ENCODE assay signal across 12 cellular contexts in the genomic region with DNA sequence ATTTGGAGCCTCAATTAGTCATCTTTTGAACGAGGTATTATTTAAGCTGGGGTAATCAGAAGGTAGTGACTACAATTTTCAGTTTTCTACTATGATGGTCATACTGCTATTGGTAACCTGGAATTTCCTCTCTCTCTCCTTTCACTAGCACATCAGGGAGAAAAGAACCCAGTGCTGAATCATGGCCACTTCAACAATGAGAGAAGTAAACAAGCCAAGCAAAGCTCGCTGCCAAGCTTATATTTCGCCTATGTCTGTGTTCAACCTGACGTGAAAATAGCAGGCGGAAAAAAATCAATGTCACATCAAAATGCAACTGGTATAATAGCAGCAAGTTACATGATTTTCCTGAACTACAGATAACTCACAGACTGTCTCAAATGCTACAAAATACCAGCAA. TPM values are rescaled to one million over a fixed set of nuclear protein-coding genes. Genes with fewer than 3 reads are reported as not detected.
A peak's percentile ranks its signal among the peaks of the same experiment; 100 is the strongest.
DNase-seq lines count a peak whose midpoint lies in the region; ATAC-seq, FAIRE-seq and TF ChIP-seq lines count a peak whose summit lies in the region.
"Had no signal": no experiment of that assay in that cellular context is flagged by ENCODE, and none has a peak within 500 bp of the region (broad histone marks: within the 10 kb centered on the region; RNA-seq: fewer than 3 reads in every experiment).

No MANE protein-coding gene starts in this region.

- H3K36me3 Mint-ChIP-seq in GM23338 (ENCODE audit: low read depth): no peaks in the 10 kb centered on the region
- H3K36me3 Mint-ChIP-seq: CD4-positive, CD25-positive, alpha-beta regulatory T cell had no signal

- peaks cover 9% of the 10 kb centered on the region for H3K4me1 Mint-ChIP-seq in GM23338
- H3K4me1 Mint-ChIP-seq: CD4-positive, CD25-positive, alpha-beta regulatory T cell had no signal

- no peak for TF ChIP-seq POLR2A in endothelial cell of umbilical vein (IDR thresholded peaks at IDR 0.05; ENCODE audit: low read depth, low read length)

- no peaks in the 10 kb centered on the region for H4K20me1 ChIP-seq in endothelial cell of umbilical vein (replicated peaks; ENCODE audit: control insufficient read depth, extremely low read depth, insufficient read depth, low read length)
- H4K20me1 ChIP-seq in GM23338 (replicated peaks; ENCODE audit: insufficient read depth): no peaks in the 10 kb centered on the region

- H3K27ac Mint-ChIP-seq in GM23338: no peak overlapping the region
- H3K27ac Mint-ChIP-seq: CD4-positive, CD25-positive, alpha-beta regulatory T cell had no signal

- H3K36me3 ChIP-seq in endothelial cell of umbilical vein (ENCODE audit: control insufficient read depth in 2 of 2, extremely low read depth in 1 of 2, insufficient read depth in 2 of 2, low read length in 2 of 2): no peaks in the 10 kb centered on the region
- H3K36me3 ChIP-seq in parathyroid adenoma (ENCODE audit: control insufficient read depth, insufficient read depth, low read length): no peaks in the 10 kb centered on the region
- H3K36me3 ChIP-seq in GM23338 (ENCODE audit: insufficient read depth): no peaks in the 10 kb centered on the region
- H3K36me3 ChIP-seq in colonic mucosa: no peaks in the 10 kb centered on the region

- H3K9me2 ChIP-seq in GM23338 (ENCODE audit: insufficient read depth): 0 out of 2 replicates have a peak, but pooled peaks cover 8% of the 10 kb centered on the region

- H3K9me3 ChIP-seq in endothelial cell of umbilical vein (replicated peaks; ENCODE audit: control insufficient read depth, insufficient read depth, low read length) (no peaks in the 10 kb centered on the region), parathyroid adenoma (ENCODE audit: control insufficient read depth, low read length) (no peaks in the 10 kb centered on the region), colonic mucosa (no peaks in the 10 kb centered on the region)
- H3K9me3 ChIP-seq: right lobe of liver had no signal

- no TSS peak for BruUV-seq in endothelial cell of umbilical vein (replicated peaks; lab: Mats Ljungman, UMichigan)

- H3K9me3 Mint-ChIP-seq in GM23338: no peaks in the 10 kb centered on the region

- TF ChIP-seq CTCF in endothelial cell of umbilical vein (IDR thresholded peaks at IDR 0.05; ENCODE audit: extremely low read depth in 1 of 2, insufficient read depth in 1 of 2, low read depth in 1 of 2, low read length in 2 of 2): no peak
- no peak for TF ChIP-seq CTCF in parathyroid adenoma (IDR thresholded peaks at IDR 0.05)
- no peak for TF ChIP-seq CTCF in GM23338 (conservative IDR thresholded peaks at IDR 0.05; ENCODE audit: low read depth in 2 of 2)
- no peak for TF ChIP-seq CTCF in colonic mucosa (IDR thresholded peaks at IDR 0.05)

- no peak overlapping the region for H2AFZ ChIP-seq in endothelial cell of umbilical vein (ENCODE audit: low read depth, low read length)
- H2AFZ ChIP-seq in parathyroid adenoma: peak overlapping the region; percentile 1
- no peak overlapping the region for H2AFZ ChIP-seq in GM23338

- no peak for ATAC-seq in GM23338

- H3K4me1 ChIP-seq in endothelial cell of umbilical vein (ENCODE audit: control insufficient read depth, extremely low read depth, insufficient read depth, low read length): no peaks in the 10 kb centered on the region
- H3K4me1 ChIP-seq in parathyroid adenoma: peaks cover 12% of the 10 kb centered on the region
- H3K4me1 ChIP-seq in GM23338 (ENCODE audit: insufficient read depth): no peaks in the 10 kb centered on the region
- H3K4me1 ChIP-seq in colonic mucosa: no peaks in the 10 kb centered on the region

- no peak overlapping the region for H3K27ac ChIP-seq in endothelial cell of umbilical vein (ENCODE audit: insufficient read depth, low read depth, low read length)
- no peak overlapping the region for H3K27ac ChIP-seq in parathyroid adenoma
- no peak overlapping the region for H3K27ac ChIP-seq in GM23338 (ENCODE audit: low read depth)
- H3K27ac ChIP-seq in colonic mucosa: no peak overlapping the region
- H3K27ac ChIP-seq: right lobe of liver had no signal

- DNase-seq in M059J (ENCODE audit: low read depth) (peak; percentile 35), NCI-H510A (lab: John Stamatoyannopoulos, UW) (peak; percentile 72), endothelial cell of umbilical vein (ENCODE audit: low read depth, low spot score) (peak; percentile 56), GM23338 (ENCODE audit: low spot score) (no peak), colonic mucosa (no peak), NCI-H1048 (lab: John Stamatoyannopoulos, UW) (no peak)
- DNase-seq: activated naive CD4-positive, alpha-beta T cell; CD4-positive, CD25-positive, alpha-beta regulatory T cell; NCI-H526 treated with DMSO at 0.1 percent for 48 hours; right lobe of liver had no signal

- H3K9me1 ChIP-seq in endothelial cell of umbilical vein (replicated peaks; ENCODE audit: control insufficient read depth, extremely low read depth, insufficient read depth, low read length): no peaks in the 10 kb centered on the region

- H3K27me3 ChIP-seq in endothelial cell of umbilical vein (ENCODE audit: control insufficient read depth in 2 of 2, insufficient read depth in 2 of 2, low read length in 2 of 2) (no peaks in the 10 kb centered on the region), parathyroid adenoma (ENCODE audit: control insufficient read depth, insufficient read depth, low read length) (no peaks in the 10 kb centered on the region), GM23338 (ENCODE audit: insufficient read depth) (no peaks in the 10 kb centered on the region), colonic mucosa (no peaks in the 10 kb centered on the region)
- H3K27me3 ChIP-seq: right lobe of liver had no signal

- H3K4me3 ChIP-seq in endothelial cell of umbilical vein (replicated peaks in 1 of 3; ENCODE audit: insufficient read depth in 1 of 3, low read depth in 1 of 3, low read length in 3 of 3) (no peak overlapping the region), parathyroid adenoma (ENCODE audit: low read depth, low read length) (no peak overlapping the region), GM23338 (no peak overlapping the region), colonic mucosa (no peak overlapping the region)
- H3K4me3 ChIP-seq: right lobe of liver had no signal

- H3F3A ChIP-seq in GM23338 (replicated peaks; ENCODE audit: low read depth): no peaks in the 10 kb centered on the region

- H3K4me2 ChIP-seq in endothelial cell of umbilical vein (ENCODE audit: insufficient read depth, low read length) (no peak overlapping the region), parathyroid adenoma (ENCODE audit: low read length) (no peak overlapping the region), GM23338 (no peak overlapping the region)

- H3K9ac ChIP-seq in endothelial cell of umbilical vein (replicated peaks; ENCODE audit: extremely low read depth, insufficient read depth, low read length): no peak overlapping the region
- no peak overlapping the region for H3K9ac ChIP-seq in parathyroid adenoma
- H3K9ac ChIP-seq in colonic mucosa (ENCODE audit: low read depth in 2 of 2, low read length in 2 of 2): no peak overlapping the region

- POLR2A ChIA-PET in endothelial cell of umbilical vein (lab: Charles Lee): interaction anchor here (0.8 kb wide), 1 partner anchor 281 kb away, joined by 3 read pairs; no protein-coding TSS in a partner anchor

- intact Hi-C loops in endothelial cell of umbilical vein (cut with micrococcal nuclease): no loop called here
- intact Hi-C loops in colonic mucosa (cut with DNase I): no loop called here

- CTCF ChIA-PET in endothelial cell of umbilical vein (lab: Charles Lee): interaction anchor here (0.8 to 1.1 kb wide), 5 partner anchors 11 to 81 kb away, joined by 3 read pairs; no protein-coding TSS in a partner anchor

- peaks cover 5% of the 10 kb centered on the region for H3K27me3 Mint-ChIP-seq in GM23338 (ENCODE audit: insufficient read depth, low read depth, poor library complexity)

- H3K4me3 Mint-ChIP-seq in GM23338: no peak overlapping the region
- H3K4me3 Mint-ChIP-seq: CD4-positive, CD25-positive, alpha-beta regulatory T cell had no signal

- dilution Hi-C loops in endothelial cell of umbilical vein (cut with MboI; ENCODE audit: extremely low pct_ligation_motif_present, low sequenced_read_pairs): no loop called here

- FAIRE-seq in endothelial cell of umbilical vein (lab: Jason Lieb, UNC): peak; percentile 62
- FAIRE-seq: colon had no signal

- peaks cover 64% of the 10 kb centered on the region for H3K79me2 ChIP-seq in endothelial cell of umbilical vein (ENCODE audit: control insufficient read depth, insufficient read depth, low read length)
- peaks cover 24% of the 10 kb centered on the region for H3K79me2 ChIP-seq in parathyroid adenoma
- no peaks in the 10 kb centered on the region for H3K79me2 ChIP-seq in GM23338 (replicated peaks; ENCODE audit: insufficient read depth)

TF ChIP-seq in endothelial cell of umbilical vein, 7 proteins besides CTCF, POLR2A, EP300 and RAD21 (continues in another document):
- TF ChIP-seq JUN (IDR thresholded peaks at IDR 0.05; ENCODE audit: borderline replicate concordance, insufficient read depth, insufficient read length, low read depth) (no peak), FOS (IDR thresholded peaks at IDR 0.05; ENCODE audit: borderline replicate concordance, insufficient read depth, low read length) (no peak), EZH2 (IDR thresholded peaks at IDR 0.05; ENCODE audit: borderline replicate concordance, low read depth, low read length, severe bottlenecking) (no peak), POLR2AphosphoS5 (IDR thresholded peaks at IDR 0.05; ENCODE audit: insufficient read depth, low read depth, low read length) (no peak)

RNA-seq across cellular contexts. Expression of a gene that starts 38.2 kb away (rescaled TPM):
- total RNA-seq in M059J (2014; rRNA removed; shearing (Covaris generic)): 5.8 and 5.9 TPM in 2 replicates
- total RNA-seq in endothelial cell of umbilical vein: 24.0 and 27.5 TPM in 2 replicates
- 16.0 and 20.8 TPM in 2 replicates for polyA plus RNA-seq in endothelial cell of umbilical vein
- 9.4 and 11.1 TPM in 2 replicates for polyA plus RNA-seq in endothelial cell of umbilical vein (2011; cell fraction: cytosol; rRNA removed)
- 14.4 and 16.8 TPM in 2 replicates for polyA plus RNA-seq in endothelial cell of umbilical vein (2011; cell fraction: nucleus; rRNA removed)
- 6.1 and 8.4 TPM in 2 replicates for polyA plus RNA-seq in endothelial cell of umbilical vein (2012)
- 82.1 and 95.5 TPM in 2 replicates for polyA minus RNA-seq in endothelial cell of umbilical vein
- polyA minus RNA-seq in endothelial cell of umbilical vein (2011; cell fraction: cytosol; rRNA and poly(A)+ RNA removed): not detected
- polyA minus RNA-seq in endothelial cell of umbilical vein (2011; cell fraction: nucleus; rRNA and poly(A)+ RNA removed): 57.2 and 64.8 TPM in 2 replicates
- 2.9 and 7.9 TPM in 2 replicates for total RNA-seq in GM23338 (2014; rRNA removed; shearing (Covaris generic))
- 0.47 and 1.2 TPM in 2 replicates for polyA plus RNA-seq in GM23338 (2016; fragmentation: Nextera tagmentation; extraction: Ambion mirVana)
- 10 to 100 TPM; 29.8 to 50.1 TPM for total RNA-seq in colonic mucosa
- polyA plus RNA-seq: CD4-positive, CD25-positive, alpha-beta regulatory T cell had no signal

Comparison
In these comparisons a context has a peak if more than half of its experiments do, and no peak if none do; other contexts are left out.
1. DNase-seq: peak in M059J (single experiment), NCI-H510A (single experiment) and endothelial cell of umbilical vein (single experiment); none in GM23338 (single experiment), colonic mucosa (single experiment) and NCI-H1048 (single experiment).